ENCODE assay signal across 1 cellular context in genomic region chr7:44541028-44541869, GRCh38.
TF ChIP-seq lines count a peak whose summit lies in the region.

Gene NPC1L1, minus strand, starts transcription at chr7:44541330. Its CDS starts 71 bp downstream, at chr7:44541259.

TF ChIP-seq in H1, 55 proteins besides CTCF, POLR2A, EP300 and RAD21 (continued from another document):
- TF ChIP-seq, protein P1, sequence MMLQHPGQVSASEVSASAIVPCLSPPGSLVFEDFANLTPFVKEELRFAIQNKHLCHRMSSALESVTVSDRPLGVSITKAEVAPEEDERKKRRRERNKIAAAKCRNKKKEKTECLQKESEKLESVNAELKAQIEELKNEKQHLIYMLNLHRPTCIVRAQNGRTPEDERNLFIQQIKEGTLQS (IDR thresholded peaks at IDR 0.05; ENCODE audit: insufficient read depth, low read depth, low read length), result no peak
- TF ChIP-seq CHD1 (IDR thresholded peaks at IDR 0.05; ENCODE audit: low read depth, low read length), result no peak
- no peak for TF ChIP-seq FOSL1 (IDR thresholded peaks at IDR 0.05; ENCODE audit: insufficient read depth, low read depth, low read length)
- TF ChIP-seq SAP30 (IDR thresholded peaks at IDR 0.05; ENCODE audit: insufficient read depth, insufficient replicate concordance, low read length), result no peak
- TF ChIP-seq SP4 (IDR thresholded peaks at IDR 0.05; ENCODE audit: low read length), result no peak
- no peak for TF ChIP-seq SIRT6 (IDR thresholded peaks at IDR 0.05; ENCODE audit: low read length)
- no peak for TF ChIP-seq TBP (IDR thresholded peaks at IDR 0.05; ENCODE audit: low read depth, low read length)
- TF ChIP-seq CHD7 (IDR thresholded peaks at IDR 0.05; ENCODE audit: insufficient replicate concordance, low read length), result no peak
- no peak for TF ChIP-seq SUZ12 (IDR thresholded peaks at IDR 0.05; ENCODE audit: low read length)
- TF ChIP-seq KDM1A (IDR thresholded peaks at IDR 0.05; ENCODE audit: borderline replicate concordance, low read length), result no peak
- TF ChIP-seq PHF8 (conservative IDR thresholded peaks at IDR 0.05; ENCODE audit: low read depth, low read length), result no peak
TF ChIP-seq in H1: peak in this region for 0.
